In the genomic region with DNA sequence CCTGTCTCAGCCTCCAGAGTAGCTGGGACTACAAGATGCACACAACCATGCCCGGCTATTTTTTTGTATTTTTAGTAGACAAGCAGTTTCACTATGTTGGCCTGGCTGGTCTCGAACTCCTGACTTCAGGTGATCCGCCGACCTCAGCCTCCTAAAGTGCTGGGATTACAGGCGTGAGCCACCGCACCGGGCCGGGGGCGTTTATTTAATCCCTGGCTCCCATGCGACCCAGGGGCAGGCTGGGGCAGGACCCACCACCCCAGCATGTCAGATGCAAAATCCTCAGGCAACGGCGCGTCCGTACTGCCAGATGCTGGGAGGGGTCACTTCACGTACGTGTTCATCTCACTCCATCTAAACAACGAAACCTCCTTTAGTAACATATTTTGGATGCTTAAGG, we compare ENCODE assay signal across 21 cellular contexts.
"Had no signal": no experiment of that assay in that cellular context is flagged by ENCODE, and none has a peak within 500 bp of the region (broad histone marks: within the 10 kb centered on the region; RNA-seq: fewer than 3 reads in every experiment).

No MANE protein-coding gene starts in this region.

- DNase-seq: activated CD4-positive, alpha-beta T cell treated with anti-CD3 and anti-CD28 coated beads for 4 hours; activated CD8-positive, alpha-beta memory T cell treated with anti-CD3 and anti-CD28 coated beads for 24 hours; activated CD8-positive, alpha-beta memory T cell treated with anti-CD3 and anti-CD28 coated beads, Interleukin-2, amount 50 U/mL, for 4 hours; anterior cingulate cortex; body of pancreas; cortex of kidney; heart right ventricle; islet precursor cell; SK-N-SH; stimulated activated CD4-positive, alpha-beta T cell treated with anti-CD3 and anti-CD28 coated beads, Interleukin-2, amount 100 ng/mL, for 24 hours; stimulated activated naive CD8-positive, alpha-beta T cell treated with anti-CD3 and anti-CD28 coated beads, Interleukin-15, amount 100 ng/mL, for 72 hours; T-helper 9 cell; tibial artery had no signal

- H3K27me3 Mint-ChIP-seq: activated T-cell treated with anti-CD3 and anti-CD28 coated beads, Interleukin-2, amount 50 U/mL, for 24 hours; activated T-helper 17 cell treated with anti-CD3 and anti-CD28 coated beads, Interleukin-2, amount 50 U/mL, for 72 hours; stimulated activated naive CD8-positive, alpha-beta T cell treated with anti-CD3 and anti-CD28 coated beads, Interleukin-15, amount 100 ng/mL, for 72 hours had no signal

- H3K4me1 ChIP-seq: body of pancreas, parathyroid adenoma had no signal

- ATAC-seq: body of pancreas; heart right ventricle; stimulated activated effector memory CD8-positive, alpha-beta T cell treated with anti-CD3 and anti-CD28 coated beads, Interleukin-12 subunit alpha, Interleukin-12 subunit beta, amount 100 ng/mL, for 72 hours; stimulated activated naive CD8-positive, alpha-beta T cell treated with anti-CD3 and anti-CD28 coated beads, Interleukin-15, amount 100 ng/mL, for 72 hours; WTC11 had no signal

- H3K36me3 ChIP-seq: cardiac muscle cell, heart right ventricle, tibial artery had no signal

- H3K9me3 ChIP-seq: body of pancreas, heart right ventricle, SK-N-SH, tibial artery had no signal

- H3K27me3 ChIP-seq: body of pancreas, cardiac muscle cell, heart right ventricle, tibial artery had no signal

- H3K27ac ChIP-seq: body of pancreas, cardiac muscle cell, epithelial cell of prostate, parathyroid adenoma, tibial artery had no signal

- H3K27ac Mint-ChIP-seq: WTC11 had no signal

- H3K4me3 Mint-ChIP-seq: WTC11 had no signal

- H3K36me3 Mint-ChIP-seq: stimulated activated effector memory CD8-positive, alpha-beta T cell treated with anti-CD3 and anti-CD28 coated beads, Interleukin-12 subunit alpha, Interleukin-12 subunit beta, amount 100 ng/mL, for 72 hours; WTC11 had no signal

- H3K9me3 Mint-ChIP-seq: activated T-cell treated with anti-CD3 and anti-CD28 coated beads, Interleukin-2, amount 50 U/mL, for 24 hours; memory B cell; stimulated activated naive CD8-positive, alpha-beta T cell treated with anti-CD3 and anti-CD28 coated beads, Interleukin-15, amount 100 ng/mL, for 72 hours; WTC11 had no signal

- H3K4me3 ChIP-seq: body of pancreas, cardiac muscle cell had no signal
